Comparison of ENCODE assay signal across 1 cellular context in genomic region chr16:28923652-28924398, GRCh38.
TF ChIP-seq lines count a peak whose summit lies in the region.

No MANE protein-coding gene starts in this region.

TF ChIP-seq in endothelial cell of umbilical vein, 7 proteins besides CTCF, POLR2A, EP300 and RAD21:
- no peak for TF ChIP-seq POLR2AphosphoS5 (IDR thresholded peaks at IDR 0.05; ENCODE audit: insufficient read depth, low read depth, low read length)
- no peak for TF ChIP-seq FOS (IDR thresholded peaks at IDR 0.05; ENCODE audit: borderline replicate concordance, insufficient read depth, low read length)
- no peak for TF ChIP-seq MAX (IDR thresholded peaks at IDR 0.05; ENCODE audit: insufficient read depth, insufficient read length)
- TF ChIP-seq GATA2 (IDR thresholded peaks at IDR 0.05; ENCODE audit: insufficient read depth, insufficient read length, low read depth, low read length) = no peak
- TF ChIP-seq JUN (IDR thresholded peaks at IDR 0.05; ENCODE audit: borderline replicate concordance, insufficient read depth, insufficient read length, low read depth) = no peak
- TF ChIP-seq MYC (IDR thresholded peaks at IDR 0.05; ENCODE audit: low read depth, low read length) = no peak
- no peak for TF ChIP-seq EZH2 (IDR thresholded peaks at IDR 0.05; ENCODE audit: borderline replicate concordance, low read depth, low read length, severe bottlenecking)
